In the genomic region with DNA sequence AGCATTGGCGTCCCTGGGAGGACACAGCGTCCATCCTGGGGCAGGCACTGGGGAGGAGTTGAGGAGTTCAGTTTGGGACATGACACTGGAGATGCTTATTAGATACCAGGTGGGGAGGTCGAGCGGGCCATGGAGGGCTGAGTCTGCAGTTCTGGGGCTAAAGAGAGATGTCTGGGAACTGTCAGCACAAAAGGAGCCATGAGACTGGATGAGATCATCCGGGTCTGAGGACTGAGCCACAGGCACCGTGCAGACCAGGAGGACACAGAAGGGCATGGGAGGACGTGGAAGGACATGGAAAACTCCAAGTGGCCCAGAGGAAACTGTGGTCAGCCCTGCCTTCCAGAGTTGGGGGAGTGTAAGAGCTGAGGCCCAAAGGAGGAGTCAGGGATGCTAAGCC, we compare ENCODE assay signal across 14 cellular contexts.
DNase-seq lines count a peak whose midpoint lies in the region; ATAC-seq, FAIRE-seq and TF ChIP-seq lines count a peak whose summit lies in the region.
"Had no signal": no experiment of that assay in that cellular context is flagged by ENCODE, and none has a peak within 500 bp of the region (broad histone marks: within the 10 kb centered on the region; RNA-seq: fewer than 3 reads in every experiment).

No MANE protein-coding gene starts in this region.

- TF ChIP-seq CTCF in breast epithelium (IDR thresholded peaks at IDR 0.05) (no peak), MCF 10A (IDR thresholded peaks at IDR 0.05; ENCODE audit: unreplicated experiment) (no peak), GM12878 (IDR thresholded peaks at IDR 0.05 in 2 of 3, conservative IDR thresholded peaks at IDR 0.05 in 1 of 3; ENCODE audit: control insufficient read depth in 2 of 3, extremely low read depth in 1 of 3, insufficient read depth in 1 of 3, low read depth in 3 of 3, low read length in 3 of 3) (no peak), upper lobe of right lung (IDR thresholded peaks at IDR 0.05) (no peak)

- no peak for TF ChIP-seq EP300 in GM12878 (IDR thresholded peaks at IDR 0.05; ENCODE audit: borderline replicate concordance in 1 of 2, control insufficient read depth in 1 of 2, low read depth in 2 of 2, low read length in 2 of 2)

- H3K27me3 ChIP-seq in breast epithelium (no peaks in the 10 kb centered on the region), GM12878 (replicated peaks in 1 of 2; ENCODE audit: control insufficient read depth in 2 of 2, insufficient read depth in 2 of 2, low read length in 1 of 2) (no peaks in the 10 kb centered on the region), upper lobe of right lung (no peaks in the 10 kb centered on the region)
- H3K27me3 ChIP-seq: colonic mucosa had no signal

- H3K9me3 ChIP-seq in breast epithelium: no peaks in the 10 kb centered on the region
- no peaks in the 10 kb centered on the region for H3K9me3 ChIP-seq in GM12878 (replicated peaks; ENCODE audit: control insufficient read depth, insufficient read depth, low read length)
- no peaks in the 10 kb centered on the region for H3K9me3 ChIP-seq in upper lobe of right lung
- H3K9me3 ChIP-seq: colonic mucosa had no signal

- no TSS peak for BruUV-seq in MCF 10A (replicated peaks; lab: Mats Ljungman, UMichigan)
- BruUV-seq in GM12878 (replicated peaks; lab: Mats Ljungman, UMichigan): no TSS peak

- H3K36me3 ChIP-seq in breast epithelium (no peaks in the 10 kb centered on the region), GM12878 (ENCODE audit: control insufficient read depth in 2 of 2, insufficient read depth in 2 of 2, low read length in 1 of 2) (peaks cover 6 to 9% of the 10 kb centered on the region in 2 experiments; a peak in 3 of 4 replicates), upper lobe of right lung (peaks cover 16% of the 10 kb centered on the region)
- H3K36me3 ChIP-seq: colonic mucosa had no signal

- H3K4me3 ChIP-seq in breast epithelium (peak overlapping the region in 2 of 3 donors; percentile 20 to 45), GM12878 (peak overlapping the region; percentile 24; the same call in 1 of the 2 replicates), upper lobe of right lung (peak overlapping the region; percentile 50)
- H3K4me3 ChIP-seq: colonic mucosa had no signal

- POLR2A ChIA-PET in MCF 10A (lab: Yijun Ruan, JAX): no interaction called here
- POLR2A ChIA-PET in GM12878 (lab: Charles Lee): interaction anchor here (0.6 to 1.6 kb wide), 2 partner anchors 14 to 22 kb away, joined by 4 to 13 read pairs; no protein-coding TSS in a partner anchor
- POLR2A ChIA-PET in naive thymus-derived CD8-positive, alpha-beta T cell (lab: Charles Lee): interaction anchor here (0.9 to 17.2 kb wide), 3 partner anchors 15 to 46 kb away, joined by 3 to 268 read pairs (median 6); no protein-coding TSS in a partner anchor

- WGBS in GM12878 (ENCODE audit: insufficient coverage, insufficient replicate concordance, low lambda C conversion rate, missing lambda C conversion rate): 88% methylated on average over 7 of the region's 7 CpGs

- H3K4me1 Mint-ChIP-seq in MCF 10A (ENCODE audit: insufficient read depth, unreplicated experiment): peaks cover 3% of the 10 kb centered on the region
- peaks cover 53 to 81% (median 77%) of the 10 kb centered on the region in 4 donors for H3K4me1 Mint-ChIP-seq in naive thymus-derived CD8-positive, alpha-beta T cell

- CTCF ChIA-PET in MCF 10A (lab: Yijun Ruan, JAX): interaction anchor here (0.5 kb wide), 1 partner anchor 394 kb away, joined by 3 read pairs; no protein-coding TSS in a partner anchor
- CTCF ChIA-PET in GM12878 (lab: Yijun Ruan, JAX): interaction anchor here (1.3 to 1.7 kb wide), 3 partner anchors 39 to 66 kb away, joined by 6 to 9 read pairs (median 8); no protein-coding TSS in a partner anchor

- H3K36me3 Mint-ChIP-seq in MCF 10A (ENCODE audit: insufficient read depth, unreplicated experiment): no peaks in the 10 kb centered on the region
- peaks cover 13 to 66% (median 25%) of the 10 kb centered on the region in 3 donors for H3K36me3 Mint-ChIP-seq in naive thymus-derived CD8-positive, alpha-beta T cell

- no peak for ATAC-seq in GM12878
- ATAC-seq in naive thymus-derived CD8-positive, alpha-beta T cell: no peak
- ATAC-seq in upper lobe of right lung: no peak
- ATAC-seq in GM19455 (IDR thresholded peaks at IDR 0.05; ENCODE audit: unreplicated experiment): no peak
- no peak for ATAC-seq in HG02571 (IDR thresholded peaks at IDR 0.05; ENCODE audit: unreplicated experiment)

- TF ChIP-seq POLR2A in breast epithelium (IDR thresholded peaks at IDR 0.05): no peak
- TF ChIP-seq POLR2A in GM12878 (IDR thresholded peaks at IDR 0.05; ENCODE audit: low read depth, low read length): no peak

- no peak overlapping the region for H3K4me3 Mint-ChIP-seq in MCF 10A (ENCODE audit: unreplicated experiment)
- peak overlapping the region; percentile 95 to 100 (median 100) for H3K4me3 Mint-ChIP-seq in naive thymus-derived CD8-positive, alpha-beta T cell
- H3K4me3 Mint-ChIP-seq: HFFc6 had no signal

- peaks cover 40% of the 10 kb centered on the region for H3K79me2 ChIP-seq in GM12878 (ENCODE audit: control insufficient read depth, insufficient read depth, low read length)

- H3K4me1 ChIP-seq in breast epithelium (no peaks in the 10 kb centered on the region), GM12878 (ENCODE audit: control insufficient read depth, insufficient read depth, low read length) (peaks cover 32% of the 10 kb centered on the region), upper lobe of right lung (peaks cover 46% of the 10 kb centered on the region)
- H3K4me1 ChIP-seq: colonic mucosa had no signal

- H3K4me2 ChIP-seq in GM12878 (ENCODE audit: control insufficient read depth, insufficient read depth): peak overlapping the region; percentile 50; the same call in 1 of the 2 replicates

- in situ Hi-C loops in GM12878 (cut with MboI): no loop called here

- RAD21 ChIA-PET in GM12878 (lab: Charles Lee; ENCODE audit: unreplicated experiment): interaction anchor here (1.1 to 8.5 kb wide), 4 partner anchors 21 to 79 kb away, joined by 5 to 101 read pairs (median 8); no protein-coding TSS in a partner anchor

- no peak for FAIRE-seq in GM12878 (lab: Jason Lieb, UNC)
- FAIRE-seq: G401.6, GM18507 had no signal

- DNase-seq in breast epithelium (ENCODE audit: low spot score in 2 of 2) (no peak), MCF 10A (ENCODE audit: unreplicated experiment) (no peak), GM12878 (ENCODE audit: low read depth, low spot score) (no peak), upper lobe of right lung (no peak), retina (no peak)
- no peak for DNase-seq in naive thymus-derived CD8-positive, alpha-beta T cell
- DNase-seq: activated CD4-positive, CD25-positive, alpha-beta regulatory T cell treated with anti-CD3 and anti-CD28 coated beads, Interleukin-2, amount 50 U/mL, for 72 hours; colonic mucosa; NCI-H1048 had no signal

- no peaks in the 10 kb centered on the region for H4K20me1 ChIP-seq in GM12878 (ENCODE audit: control insufficient read depth, insufficient read depth)

- no peak overlapping the region for H3K27ac Mint-ChIP-seq in MCF 10A (ENCODE audit: low read depth, unreplicated experiment)
- peak overlapping the region; percentile 87 to 100 (median 96) for H3K27ac Mint-ChIP-seq in naive thymus-derived CD8-positive, alpha-beta T cell

- no peaks in the 10 kb centered on the region for H3K9me3 Mint-ChIP-seq in MCF 10A (ENCODE audit: unreplicated experiment)
- H3K9me3 Mint-ChIP-seq in naive thymus-derived CD8-positive, alpha-beta T cell: no peaks in the 10 kb centered on the region
- H3K9me3 Mint-ChIP-seq: HFFc6 had no signal

- SMC1A ChIA-PET in GM12878 (lab: Charles Lee; ENCODE audit: uncharacterized antibody, unreplicated experiment): no interaction called here

- no peak overlapping the region for H2AFZ ChIP-seq in GM12878 (ENCODE audit: control insufficient read depth, low read depth, low read length)

- intact Hi-C loops in breast epithelium (cut with DNase I; ENCODE audit: low total_unique reads): no loop called here
- intact Hi-C loops in MCF 10A (cut with micrococcal nuclease): no loop called here
- intact Hi-C loops in GM12878 (cut with micrococcal nuclease; ENCODE audit: unreplicated experiment): no loop called here
- intact Hi-C loops in upper lobe of right lung (cut with DNase I): no loop called here

- no peak overlapping the region for H3K9ac ChIP-seq in GM12878 (ENCODE audit: control insufficient read depth, insufficient read depth, low read length)

- no peaks in the 10 kb centered on the region for H3K27me3 Mint-ChIP-seq in MCF 10A (ENCODE audit: insufficient read depth, unreplicated experiment)
- H3K27me3 Mint-ChIP-seq in naive thymus-derived CD8-positive, alpha-beta T cell: no peaks in the 10 kb centered on the region

- TF ChIP-seq RAD21 in GM12878 (IDR thresholded peaks at IDR 0.05; ENCODE audit: insufficient read depth, low read depth, low read length): no peak

- peak overlapping the region in 1 of 2 donors; percentile 70 for H3K27ac ChIP-seq in breast epithelium
- H3K27ac ChIP-seq in GM12878 (ENCODE audit: control insufficient read depth, insufficient read depth): no peak overlapping the region
- peak overlapping the region; percentile 2 for H3K27ac ChIP-seq in upper lobe of right lung
- H3K27ac ChIP-seq: colonic mucosa had no signal

TF ChIP-seq in GM12878, 131 proteins besides CTCF, POLR2A, EP300 and RAD21:
- TF ChIP-seq ZSCAN29 (IDR thresholded peaks at IDR 0.05): no peak
- no peak for TF ChIP-seq SMARCA5 (IDR thresholded peaks at IDR 0.05)
- no peak for TF ChIP-seq GABPA (IDR thresholded peaks at IDR 0.05; ENCODE audit: low read depth)
